In genomic region chr19:6710273-6711077, GRCh38 we compare ENCODE assay signal across 1 cellular context.
TF ChIP-seq lines count a peak whose summit lies in the region.

No MANE protein-coding gene starts in this region.

TF ChIP-seq in GM23338, 12 proteins besides CTCF, POLR2A, EP300 and RAD21 (continued from another document):
- TF ChIP-seq ZNF462 (CRISPR knock-in tag; IDR thresholded peaks at IDR 0.05), result no peak
- no peak for TF ChIP-seq CREB1 (CRISPR knock-in tag; IDR thresholded peaks at IDR 0.05; ENCODE audit: low read depth)
- TF ChIP-seq ETS1 (IDR thresholded peaks at IDR 0.05), result no peak
